In the genomic region with DNA sequence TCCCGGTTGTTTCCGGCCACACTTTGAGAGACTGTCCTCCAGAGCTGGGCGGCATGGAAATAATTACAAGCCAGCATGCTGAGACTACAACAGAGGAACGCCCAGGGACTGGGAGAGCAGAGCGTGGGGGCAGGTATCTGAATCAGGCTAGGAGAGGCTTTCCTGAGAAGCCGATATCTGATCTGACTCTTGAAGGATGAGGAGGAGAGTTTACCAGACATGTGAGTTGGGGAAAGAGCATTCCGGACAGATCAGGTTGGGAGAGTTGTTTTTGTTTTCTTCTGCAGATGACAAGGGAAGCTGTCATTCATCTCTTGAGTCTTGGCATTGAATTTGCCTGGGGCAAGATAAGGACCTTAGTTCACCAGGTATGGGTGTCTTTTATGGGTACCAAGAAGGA, we compare ENCODE assay signal across 1 cellular context.
TF ChIP-seq lines count a peak whose summit lies in the region.

No MANE protein-coding gene starts in this region.

TF ChIP-seq in GM23338, 12 proteins besides CTCF, POLR2A, EP300 and RAD21 (continued from another document):
- TF ChIP-seq, protein P1, sequence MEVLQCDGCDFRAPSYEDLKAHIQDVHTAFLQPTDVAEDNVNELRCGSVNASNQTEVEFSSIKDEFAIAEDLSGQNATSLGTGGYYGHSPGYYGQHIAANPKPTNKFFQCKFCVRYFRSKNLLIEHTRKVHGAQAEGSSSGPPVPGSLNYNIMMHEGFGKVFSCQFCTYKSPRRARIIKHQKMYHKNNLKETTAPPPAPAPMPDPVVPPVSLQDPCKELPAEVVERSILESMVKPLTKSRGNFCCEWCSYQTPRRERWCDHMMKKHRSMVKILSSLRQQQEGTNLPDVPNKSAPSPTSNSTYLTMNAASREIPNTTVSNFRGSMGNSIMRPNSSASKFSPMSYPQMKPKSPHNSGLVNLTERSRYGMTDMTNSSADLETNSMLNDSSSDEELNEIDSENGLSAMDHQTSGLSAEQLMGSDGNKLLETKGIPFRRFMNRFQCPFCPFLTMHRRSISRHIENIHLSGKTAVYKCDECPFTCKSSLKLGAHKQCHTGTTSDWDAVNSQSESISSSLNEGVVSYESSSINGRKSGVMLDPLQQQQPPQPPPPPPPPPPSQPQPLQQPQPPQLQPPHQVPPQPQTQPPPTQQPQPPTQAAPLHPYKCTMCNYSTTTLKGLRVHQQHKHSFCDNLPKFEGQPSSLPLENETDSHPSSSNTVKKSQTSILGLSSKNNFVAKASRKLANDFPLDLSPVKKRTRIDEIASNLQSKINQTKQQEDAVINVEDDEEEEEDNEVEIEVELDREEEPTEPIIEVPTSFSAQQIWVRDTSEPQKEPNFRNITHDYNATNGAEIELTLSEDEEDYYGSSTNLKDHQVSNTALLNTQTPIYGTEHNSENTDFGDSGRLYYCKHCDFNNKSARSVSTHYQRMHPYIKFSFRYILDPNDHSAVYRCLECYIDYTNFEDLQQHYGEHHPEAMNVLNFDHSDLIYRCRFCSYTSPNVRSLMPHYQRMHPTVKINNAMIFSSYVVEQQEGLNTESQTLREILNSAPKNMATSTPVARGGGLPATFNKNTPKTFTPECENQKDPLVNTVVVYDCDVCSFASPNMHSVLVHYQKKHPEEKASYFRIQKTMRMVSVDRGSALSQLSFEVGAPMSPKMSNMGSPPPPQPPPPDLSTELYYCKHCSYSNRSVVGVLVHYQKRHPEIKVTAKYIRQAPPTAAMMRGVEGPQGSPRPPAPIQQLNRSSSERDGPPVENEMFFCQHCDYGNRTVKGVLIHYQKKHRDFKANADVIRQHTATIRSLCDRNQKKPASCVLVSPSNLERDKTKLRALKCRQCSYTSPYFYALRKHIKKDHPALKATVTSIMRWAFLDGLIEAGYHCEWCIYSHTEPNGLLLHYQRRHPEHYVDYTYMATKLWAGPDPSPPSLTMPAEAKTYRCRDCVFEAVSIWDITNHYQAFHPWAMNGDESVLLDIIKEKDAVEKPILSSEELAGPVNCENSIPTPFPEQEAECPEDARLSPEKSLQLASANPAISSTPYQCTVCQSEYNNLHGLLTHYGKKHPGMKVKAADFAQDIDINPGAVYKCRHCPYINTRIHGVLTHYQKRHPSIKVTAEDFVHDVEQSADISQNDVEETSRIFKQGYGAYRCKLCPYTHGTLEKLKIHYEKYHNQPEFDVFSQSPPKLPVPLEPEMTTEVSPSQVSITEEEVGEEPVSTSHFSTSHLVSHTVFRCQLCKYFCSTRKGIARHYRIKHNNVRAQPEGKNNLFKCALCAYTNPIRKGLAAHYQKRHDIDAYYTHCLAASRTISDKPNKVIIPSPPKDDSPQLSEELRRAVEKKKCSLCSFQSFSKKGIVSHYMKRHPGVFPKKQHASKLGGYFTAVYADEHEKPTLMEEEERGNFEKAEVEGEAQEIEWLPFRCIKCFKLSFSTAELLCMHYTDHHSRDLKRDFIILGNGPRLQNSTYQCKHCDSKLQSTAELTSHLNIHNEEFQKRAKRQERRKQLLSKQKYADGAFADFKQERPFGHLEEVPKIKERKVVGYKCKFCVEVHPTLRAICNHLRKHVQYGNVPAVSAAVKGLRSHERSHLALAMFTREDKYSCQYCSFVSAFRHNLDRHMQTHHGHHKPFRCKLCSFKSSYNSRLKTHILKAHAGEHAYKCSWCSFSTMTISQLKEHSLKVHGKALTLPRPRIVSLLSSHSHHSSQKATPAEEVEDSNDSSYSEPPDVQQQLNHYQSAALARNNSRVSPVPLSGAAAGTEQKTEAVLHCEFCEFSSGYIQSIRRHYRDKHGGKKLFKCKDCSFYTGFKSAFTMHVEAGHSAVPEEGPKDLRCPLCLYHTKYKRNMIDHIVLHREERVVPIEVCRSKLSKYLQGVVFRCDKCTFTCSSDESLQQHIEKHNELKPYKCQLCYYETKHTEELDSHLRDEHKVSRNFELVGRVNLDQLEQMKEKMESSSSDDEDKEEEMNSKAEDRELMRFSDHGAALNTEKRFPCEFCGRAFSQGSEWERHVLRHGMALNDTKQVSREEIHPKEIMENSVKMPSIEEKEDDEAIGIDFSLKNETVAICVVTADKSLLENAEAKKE (CRISPR knock-in tag; IDR thresholded peaks at IDR 0.05): no peak
- TF ChIP-seq EZH2 (IDR thresholded peaks at IDR 0.05; ENCODE audit: low read depth, unreplicated experiment): no peak
- no peak for TF ChIP-seq JUNB (IDR thresholded peaks at IDR 0.05; ENCODE audit: unreplicated experiment)
- TF ChIP-seq ZNF331 (CRISPR knock-in tag; IDR thresholded peaks at IDR 0.05; ENCODE audit: low read depth): no peak
- TF ChIP-seq, protein P2, sequence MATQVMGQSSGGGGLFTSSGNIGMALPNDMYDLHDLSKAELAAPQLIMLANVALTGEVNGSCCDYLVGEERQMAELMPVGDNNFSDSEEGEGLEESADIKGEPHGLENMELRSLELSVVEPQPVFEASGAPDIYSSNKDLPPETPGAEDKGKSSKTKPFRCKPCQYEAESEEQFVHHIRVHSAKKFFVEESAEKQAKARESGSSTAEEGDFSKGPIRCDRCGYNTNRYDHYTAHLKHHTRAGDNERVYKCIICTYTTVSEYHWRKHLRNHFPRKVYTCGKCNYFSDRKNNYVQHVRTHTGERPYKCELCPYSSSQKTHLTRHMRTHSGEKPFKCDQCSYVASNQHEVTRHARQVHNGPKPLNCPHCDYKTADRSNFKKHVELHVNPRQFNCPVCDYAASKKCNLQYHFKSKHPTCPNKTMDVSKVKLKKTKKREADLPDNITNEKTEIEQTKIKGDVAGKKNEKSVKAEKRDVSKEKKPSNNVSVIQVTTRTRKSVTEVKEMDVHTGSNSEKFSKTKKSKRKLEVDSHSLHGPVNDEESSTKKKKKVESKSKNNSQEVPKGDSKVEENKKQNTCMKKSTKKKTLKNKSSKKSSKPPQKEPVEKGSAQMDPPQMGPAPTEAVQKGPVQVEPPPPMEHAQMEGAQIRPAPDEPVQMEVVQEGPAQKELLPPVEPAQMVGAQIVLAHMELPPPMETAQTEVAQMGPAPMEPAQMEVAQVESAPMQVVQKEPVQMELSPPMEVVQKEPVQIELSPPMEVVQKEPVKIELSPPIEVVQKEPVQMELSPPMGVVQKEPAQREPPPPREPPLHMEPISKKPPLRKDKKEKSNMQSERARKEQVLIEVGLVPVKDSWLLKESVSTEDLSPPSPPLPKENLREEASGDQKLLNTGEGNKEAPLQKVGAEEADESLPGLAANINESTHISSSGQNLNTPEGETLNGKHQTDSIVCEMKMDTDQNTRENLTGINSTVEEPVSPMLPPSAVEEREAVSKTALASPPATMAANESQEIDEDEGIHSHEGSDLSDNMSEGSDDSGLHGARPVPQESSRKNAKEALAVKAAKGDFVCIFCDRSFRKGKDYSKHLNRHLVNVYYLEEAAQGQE (IDR thresholded peaks at IDR 0.05; ENCODE audit: unreplicated experiment): no peak
- TF ChIP-seq NANOG (IDR thresholded peaks at IDR 0.05; ENCODE audit: borderline replicate concordance): no peak
- TF ChIP-seq, protein P3, sequence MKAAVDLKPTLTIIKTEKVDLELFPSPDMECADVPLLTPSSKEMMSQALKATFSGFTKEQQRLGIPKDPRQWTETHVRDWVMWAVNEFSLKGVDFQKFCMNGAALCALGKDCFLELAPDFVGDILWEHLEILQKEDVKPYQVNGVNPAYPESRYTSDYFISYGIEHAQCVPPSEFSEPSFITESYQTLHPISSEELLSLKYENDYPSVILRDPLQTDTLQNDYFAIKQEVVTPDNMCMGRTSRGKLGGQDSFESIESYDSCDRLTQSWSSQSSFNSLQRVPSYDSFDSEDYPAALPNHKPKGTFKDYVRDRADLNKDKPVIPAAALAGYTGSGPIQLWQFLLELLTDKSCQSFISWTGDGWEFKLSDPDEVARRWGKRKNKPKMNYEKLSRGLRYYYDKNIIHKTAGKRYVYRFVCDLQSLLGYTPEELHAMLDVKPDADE (IDR thresholded peaks at IDR 0.05): no peak
- TF ChIP-seq ZNF114 (CRISPR knock-in tag; IDR thresholded peaks at IDR 0.05): no peak
